In genomic region chrX:48956728-48957414, GRCh38 we compare ENCODE assay signal across 6 cellular contexts. TPM values are rescaled to one million over a fixed set of nuclear protein-coding genes. Genes with fewer than 3 reads are reported as not detected.
DNase-seq lines count a peak whose midpoint lies in the region; ATAC-seq, FAIRE-seq and TF ChIP-seq lines count a peak whose summit lies in the region.

No MANE protein-coding gene starts in this region.

- POLR2A ChIA-PET in HepG2 (lab: Yijun Ruan, JAX): interaction anchor here (0.7 to 2.4 kb wide), 3 partner anchors 11 to 220 kb away, joined by 3 to 8 read pairs (median 5); partner anchors contain the start of gene TFE3

- CTCF ChIA-PET in HepG2 (lab: Yijun Ruan, JAX; ENCODE audit: low intra/inter-chr PET ratio, low total read pairs): no interaction called here

- H3K79me2 ChIP-seq in HepG2 (ENCODE audit: insufficient read depth, low read length): peaks cover 50% of the 10 kb centered on the region

- peak; percentile 58 for DNase-seq in activated gamma-delta T cell (lab: John Stamatoyannopoulos, UW)
- DNase-seq in HepG2 (ENCODE audit: low spot score): no peak
- no peak for DNase-seq in NCI-H2196 (lab: John Stamatoyannopoulos, UW; ENCODE audit: unreplicated experiment)
- DNase-seq in islet precursor cell: no peak
- no peak for DNase-seq in NCI-H1105 (lab: John Stamatoyannopoulos, UW)

- peak overlapping the region; percentile 65 for H3K27ac ChIP-seq in HepG2 (ENCODE audit: extremely low read length, insufficient read depth, low read length)

- peak overlapping the region; percentile 55 to 81 (median 76) for H3K4me3 ChIP-seq in HepG2 (replicated peaks in 1 of 3; ENCODE audit: insufficient read depth in 1 of 3, low read depth in 2 of 3, low read length in 3 of 3)

- H3K9ac ChIP-seq in HepG2 (ENCODE audit: insufficient read depth, low read depth, low read length): peak overlapping the region; percentile 82

- no peaks in the 10 kb centered on the region for H3K27me3 ChIP-seq in HepG2 (ENCODE audit: control insufficient read depth in 1 of 2, insufficient read depth in 2 of 2, low read length in 2 of 2)

- no peak for FAIRE-seq in HepG2 (lab: Jason Lieb, UNC)

- TF ChIP-seq RAD21 in HepG2 (CRISPR knock-in tag; IDR thresholded peaks at IDR 0.05): no peak

- no CpG with 5 or more reads among the region's 61 CpGs for WGBS in HepG2 (ENCODE audit: low lambda C conversion rate)

- peaks cover 0 to 8% of the 10 kb centered on the region in 2 experiments; a peak in 2 of 5 replicates for H3K36me3 ChIP-seq in HepG2 (replicated peaks in 1 of 2; ENCODE audit: control insufficient read depth in 1 of 2, insufficient read depth in 2 of 2, low read length in 2 of 2)

- ATAC-seq in HG03442 (IDR thresholded peaks at IDR 0.05; ENCODE audit: unreplicated experiment): peak; percentile 1
- ATAC-seq in HepG2: no peak

- peaks cover 67% of the 10 kb centered on the region for H3K4me1 ChIP-seq in HepG2 (ENCODE audit: insufficient read depth, low read length)

- no TSS peak for BruUV-seq in HepG2 (replicated peaks; lab: Mats Ljungman, UMichigan)

- peak overlapping the region; percentile 83 for H3K4me2 ChIP-seq in HepG2 (ENCODE audit: low read depth, low read length)

- intact Hi-C loops in HepG2 (cut with micrococcal nuclease; ENCODE audit: unreplicated experiment): loop anchor here (5.0 kb wide), 1 partner anchor 85 kb away; the partner anchor contains the start of gene TFE3

- TF ChIP-seq POLR2A in HepG2 (IDR thresholded peaks at IDR 0.05; ENCODE audit: insufficient read depth in 1 of 2, low read depth in 2 of 2, low read length in 2 of 2): no peak

- no peaks in the 10 kb centered on the region for H4K20me1 ChIP-seq in HepG2 (ENCODE audit: insufficient read depth, low read length)

- H3K9me3 ChIP-seq in HepG2 (ENCODE audit: low read length): no peaks in the 10 kb centered on the region

- TF ChIP-seq CTCF in HepG2 (CRISPR knock-in tag; IDR thresholded peaks at IDR 0.05): no peak

- no peak for TF ChIP-seq EP300 in HepG2 (IDR thresholded peaks at IDR 0.05; ENCODE audit: low read depth in 2 of 2, low read length in 2 of 2)
- no peak for TF ChIP-seq EP300 in HepG2 (CRISPR knock-in tag; IDR thresholded peaks at IDR 0.05; ENCODE audit: borderline replicate concordance)

- H2AFZ ChIP-seq in HepG2 (ENCODE audit: low read length): no peak overlapping the region

- in situ Hi-C loops in HepG2 (cut with HindIII; ENCODE audit: extremely low pct_ligation_motif_present, low pct_unique_long_range_greater_than_20kb): no loop called here

RNA-seq across cellular contexts. Expression of gene OTUD5, which starts 0.5 kb away (rescaled TPM):
- 16.9 and 18.4 TPM in 2 replicates for total RNA-seq in HepG2 (2016; rRNA removed; fragmentation: Illumina TruSeq; extraction: Trizol)
- total RNA-seq in HepG2 (2016; cell fraction: cytosol; rRNA removed; fragmentation: Illumina TruSeq; extraction: Trizol; ENCODE audit: low read depth): 7.3 and 7.9 TPM in 2 replicates
- 15.3 and 18.1 TPM in 2 replicates for total RNA-seq in HepG2 (2016; cell fraction: insoluble cytoplasmic fraction; rRNA removed; fragmentation: Illumina TruSeq; extraction: Trizol)
- 13.3 and 13.6 TPM in 2 replicates for total RNA-seq in HepG2 (2016; cell fraction: membrane; rRNA removed; fragmentation: Illumina TruSeq; extraction: Trizol)
- total RNA-seq in HepG2 (2016; cell fraction: nucleus; rRNA removed; fragmentation: Illumina TruSeq; extraction: Trizol): 11.1 and 13.9 TPM in 2 replicates
- polyA plus RNA-seq in HepG2 (2011; rRNA removed): 42.2 and 44.8 TPM in 2 replicates
- 29.5 and 29.7 TPM in 2 replicates for polyA plus RNA-seq in HepG2 (2011; cell fraction: cytosol; rRNA removed)
- 74.0 and 78.6 TPM in 2 replicates for polyA plus RNA-seq in HepG2 (2011; cell fraction: nucleus; rRNA removed)
- 30.8 and 34.7 TPM in 2 replicates for polyA plus RNA-seq in HepG2 (2012)
- polyA plus RNA-seq in HepG2 (2016; cell fraction: cytosol; fragmentation: Illumina TruSeq; extraction: Trizol; ENCODE audit: low read depth): 14.5 and 15.7 TPM in 2 replicates
- polyA plus RNA-seq in HepG2 (2016; cell fraction: insoluble cytoplasmic fraction; fragmentation: Illumina TruSeq; extraction: Trizol; ENCODE audit: low read depth): 20.0 and 25.8 TPM in 2 replicates
- 18.9 and 22.2 TPM in 2 replicates for polyA plus RNA-seq in HepG2 (2016; cell fraction: membrane; fragmentation: Illumina TruSeq; extraction: Trizol; ENCODE audit: low read depth)
- 32.8 and 33.6 TPM in 2 replicates for polyA plus RNA-seq in HepG2 (2016; cell fraction: nucleus; fragmentation: Illumina TruSeq; extraction: Trizol; ENCODE audit: insufficient read depth, low read depth)
- polyA minus RNA-seq in HepG2 (2011; rRNA and poly(A)+ RNA removed; ENCODE audit: low replicate concordance): 40.8 and 110 TPM in 2 replicates
- 20.0 and 21.9 TPM in 2 replicates for polyA minus RNA-seq in HepG2 (2011; cell fraction: cytosol; rRNA and poly(A)+ RNA removed)
- 14.8 and 17.9 TPM in 2 replicates for polyA minus RNA-seq in HepG2 (2011; cell fraction: nucleus; rRNA and poly(A)+ RNA removed)

RNA-seq across cellular contexts. Expression of gene KCND1, which starts 14.8 kb away (rescaled TPM):
- 0.07 TPM in 1 of 2 replicates, not detected in the other for total RNA-seq in HepG2 (2016; rRNA removed; fragmentation: Illumina TruSeq; extraction: Trizol)
- total RNA-seq in HepG2 (2016; cell fraction: cytosol; rRNA removed; fragmentation: Illumina TruSeq; extraction: Trizol; ENCODE audit: low read depth): not detected in 2 replicates
- total RNA-seq in HepG2 (2016; cell fraction: insoluble cytoplasmic fraction; rRNA removed; fragmentation: Illumina TruSeq; extraction: Trizol): 0.04 TPM in 1 of 2 replicates, not detected in the other
- not detected in 2 replicates for total RNA-seq in HepG2 (2016; cell fraction: membrane; rRNA removed; fragmentation: Illumina TruSeq; extraction: Trizol)
- total RNA-seq in HepG2 (2016; cell fraction: nucleus; rRNA removed; fragmentation: Illumina TruSeq; extraction: Trizol): 0.09 TPM in 1 of 2 replicates, not detected in the other
- polyA plus RNA-seq in HepG2 (2011; rRNA removed): 0.30 and 1.1 TPM in 2 replicates
- polyA plus RNA-seq in HepG2 (2011; cell fraction: cytosol; rRNA removed): 0.08 and 0.10 TPM in 2 replicates
- polyA plus RNA-seq in HepG2 (2011; cell fraction: nucleus; rRNA removed): 4.7 and 7.7 TPM in 2 replicates
- 0.68 and 1.8 TPM in 2 replicates for polyA plus RNA-seq in HepG2 (2012)
- polyA plus RNA-seq in HepG2 (2016; cell fraction: cytosol; fragmentation: Illumina TruSeq; extraction: Trizol; ENCODE audit: low read depth): 0.02 TPM in 1 of 2 replicates, not detected in the other
- 0.04 TPM in 1 of 2 replicates, not detected in the other for polyA plus RNA-seq in HepG2 (2016; cell fraction: insoluble cytoplasmic fraction; fragmentation: Illumina TruSeq; extraction: Trizol; ENCODE audit: low read depth)
- polyA plus RNA-seq in HepG2 (2016; cell fraction: membrane; fragmentation: Illumina TruSeq; extraction: Trizol; ENCODE audit: low read depth): not detected in 2 replicates
- 0.56 and 0.63 TPM in 2 replicates for polyA plus RNA-seq in HepG2 (2016; cell fraction: nucleus; fragmentation: Illumina TruSeq; extraction: Trizol; ENCODE audit: insufficient read depth, low read depth)
- polyA minus RNA-seq in HepG2 (2011; rRNA and poly(A)+ RNA removed; ENCODE audit: low replicate concordance): 0.40 and 0.68 TPM in 2 replicates
- not detected in 2 replicates for polyA minus RNA-seq in HepG2 (2011; cell fraction: cytosol; rRNA and poly(A)+ RNA removed)
- polyA minus RNA-seq in HepG2 (2011; cell fraction: nucleus; rRNA and poly(A)+ RNA removed): 0.52 and 0.87 TPM in 2 replicates

RNA-seq across cellular contexts. Expression of gene PIM2, which starts 38.0 kb away (rescaled TPM):
- 13.0 and 14.4 TPM in 2 replicates for total RNA-seq in HepG2 (2016; rRNA removed; fragmentation: Illumina TruSeq; extraction: Trizol)
- total RNA-seq in HepG2 (2016; cell fraction: cytosol; rRNA removed; fragmentation: Illumina TruSeq; extraction: Trizol; ENCODE audit: low read depth): 1.7 and 2.6 TPM in 2 replicates
- 11.9 and 13.2 TPM in 2 replicates for total RNA-seq in HepG2 (2016; cell fraction: insoluble cytoplasmic fraction; rRNA removed; fragmentation: Illumina TruSeq; extraction: Trizol)
- total RNA-seq in HepG2 (2016; cell fraction: membrane; rRNA removed; fragmentation: Illumina TruSeq; extraction: Trizol): 5.9 and 6.5 TPM in 2 replicates
- 7.9 and 8.0 TPM in 2 replicates for total RNA-seq in HepG2 (2016; cell fraction: nucleus; rRNA removed; fragmentation: Illumina TruSeq; extraction: Trizol)
- polyA plus RNA-seq in HepG2 (2011; rRNA removed): 15.8 and 17.4 TPM in 2 replicates
- polyA plus RNA-seq in HepG2 (2011; cell fraction: cytosol; rRNA removed): 10.3 and 10.6 TPM in 2 replicates
- polyA plus RNA-seq in HepG2 (2011; cell fraction: nucleus; rRNA removed): 14.3 and 17.5 TPM in 2 replicates
- polyA plus RNA-seq in HepG2 (2012): 10.1 and 10.6 TPM in 2 replicates
- 1.1 TPM in 2 replicates for polyA plus RNA-seq in HepG2 (2016; cell fraction: cytosol; fragmentation: Illumina TruSeq; extraction: Trizol; ENCODE audit: low read depth)
- polyA plus RNA-seq in HepG2 (2016; cell fraction: insoluble cytoplasmic fraction; fragmentation: Illumina TruSeq; extraction: Trizol; ENCODE audit: low read depth): 14.0 and 15.2 TPM in 2 replicates
- 3.5 and 4.0 TPM in 2 replicates for polyA plus RNA-seq in HepG2 (2016; cell fraction: membrane; fragmentation: Illumina TruSeq; extraction: Trizol; ENCODE audit: low read depth)
- polyA plus RNA-seq in HepG2 (2016; cell fraction: nucleus; fragmentation: Illumina TruSeq; extraction: Trizol; ENCODE audit: insufficient read depth, low read depth): 11.4 and 16.3 TPM in 2 replicates
- 17.3 and 37.4 TPM in 2 replicates for polyA minus RNA-seq in HepG2 (2011; rRNA and poly(A)+ RNA removed; ENCODE audit: low replicate concordance)
- polyA minus RNA-seq in HepG2 (2011; cell fraction: cytosol; rRNA and poly(A)+ RNA removed): 4.9 and 5.8 TPM in 2 replicates
- 8.5 and 10.9 TPM in 2 replicates for polyA minus RNA-seq in HepG2 (2011; cell fraction: nucleus; rRNA and poly(A)+ RNA removed)

RNA-seq across cellular contexts. Expression of gene GRIPAP1, which starts 45.2 kb away (rescaled TPM):
- 15.0 and 16.1 TPM in 2 replicates for total RNA-seq in HepG2 (2016; rRNA removed; fragmentation: Illumina TruSeq; extraction: Trizol)
- total RNA-seq in HepG2 (2016; cell fraction: cytosol; rRNA removed; fragmentation: Illumina TruSeq; extraction: Trizol; ENCODE audit: low read depth): 1.7 and 2.0 TPM in 2 replicates
- total RNA-seq in HepG2 (2016; cell fraction: insoluble cytoplasmic fraction; rRNA removed; fragmentation: Illumina TruSeq; extraction: Trizol): 14.6 and 16.4 TPM in 2 replicates
- 3.5 and 4.0 TPM in 2 replicates for total RNA-seq in HepG2 (2016; cell fraction: membrane; rRNA removed; fragmentation: Illumina TruSeq; extraction: Trizol)
- total RNA-seq in HepG2 (2016; cell fraction: nucleus; rRNA removed; fragmentation: Illumina TruSeq; extraction: Trizol): 12.0 and 14.5 TPM in 2 replicates
- 22.6 and 24.7 TPM in 2 replicates for polyA plus RNA-seq in HepG2 (2011; rRNA removed)
- polyA plus RNA-seq in HepG2 (2011; cell fraction: cytosol; rRNA removed): 12.3 and 13.1 TPM in 2 replicates
- polyA plus RNA-seq in HepG2 (2011; cell fraction: nucleus; rRNA removed): 95.2 and 107 TPM in 2 replicates
- 19.3 and 22.4 TPM in 2 replicates for polyA plus RNA-seq in HepG2 (2012)
- 0.53 and 0.80 TPM in 2 replicates for polyA plus RNA-seq in HepG2 (2016; cell fraction: cytosol; fragmentation: Illumina TruSeq; extraction: Trizol; ENCODE audit: low read depth)
- 16.6 and 18.3 TPM in 2 replicates for polyA plus RNA-seq in HepG2 (2016; cell fraction: insoluble cytoplasmic fraction; fragmentation: Illumina TruSeq; extraction: Trizol; ENCODE audit: low read depth)
- polyA plus RNA-seq in HepG2 (2016; cell fraction: membrane; fragmentation: Illumina TruSeq; extraction: Trizol; ENCODE audit: low read depth): 1.8 and 1.9 TPM in 2 replicates
- 42.4 and 61.4 TPM in 2 replicates for polyA plus RNA-seq in HepG2 (2016; cell fraction: nucleus; fragmentation: Illumina TruSeq; extraction: Trizol; ENCODE audit: insufficient read depth, low read depth)
- polyA minus RNA-seq in HepG2 (2011; rRNA and poly(A)+ RNA removed; ENCODE audit: low replicate concordance): 11.0 and 38.4 TPM in 2 replicates
- polyA minus RNA-seq in HepG2 (2011; cell fraction: cytosol; rRNA and poly(A)+ RNA removed): 5.4 and 5.6 TPM in 2 replicates
- 19.6 and 21.1 TPM in 2 replicates for polyA minus RNA-seq in HepG2 (2011; cell fraction: nucleus; rRNA and poly(A)+ RNA removed)

RNA-seq across cellular contexts. Expression of gene SLC35A2, which starts 45.4 kb away (rescaled TPM):
- total RNA-seq in HepG2 (2016; rRNA removed; fragmentation: Illumina TruSeq; extraction: Trizol): 17.2 and 32.1 TPM in 2 replicates
- 5.6 and 5.8 TPM in 2 replicates for total RNA-seq in HepG2 (2016; cell fraction: cytosol; rRNA removed; fragmentation: Illumina TruSeq; extraction: Trizol; ENCODE audit: low read depth)
- 13.8 and 35.7 TPM in 2 replicates for total RNA-seq in HepG2 (2016; cell fraction: insoluble cytoplasmic fraction; rRNA removed; fragmentation: Illumina TruSeq; extraction: Trizol)
- 12.4 and 13.9 TPM in 2 replicates for total RNA-seq in HepG2 (2016; cell fraction: membrane; rRNA removed; fragmentation: Illumina TruSeq; extraction: Trizol)
- total RNA-seq in HepG2 (2016; cell fraction: nucleus; rRNA removed; fragmentation: Illumina TruSeq; extraction: Trizol): 24.9 and 30.9 TPM in 2 replicates
- 40.8 and 46.4 TPM in 2 replicates for polyA plus RNA-seq in HepG2 (2011; rRNA removed)
- 41.7 and 48.0 TPM in 2 replicates for polyA plus RNA-seq in HepG2 (2011; cell fraction: cytosol; rRNA removed)
- polyA plus RNA-seq in HepG2 (2011; cell fraction: nucleus; rRNA removed): 31.2 and 31.5 TPM in 2 replicates
- 16.3 and 18.8 TPM in 2 replicates for polyA plus RNA-seq in HepG2 (2012)
- 6.8 and 8.5 TPM in 2 replicates for polyA plus RNA-seq in HepG2 (2016; cell fraction: cytosol; fragmentation: Illumina TruSeq; extraction: Trizol; ENCODE audit: low read depth)
- 20.0 and 23.2 TPM in 2 replicates for polyA plus RNA-seq in HepG2 (2016; cell fraction: insoluble cytoplasmic fraction; fragmentation: Illumina TruSeq; extraction: Trizol; ENCODE audit: low read depth)
- polyA plus RNA-seq in HepG2 (2016; cell fraction: membrane; fragmentation: Illumina TruSeq; extraction: Trizol; ENCODE audit: low read depth): 12.9 and 13.5 TPM in 2 replicates
- polyA plus RNA-seq in HepG2 (2016; cell fraction: nucleus; fragmentation: Illumina TruSeq; extraction: Trizol; ENCODE audit: insufficient read depth, low read depth): 57.8 and 62.5 TPM in 2 replicates
- polyA minus RNA-seq in HepG2 (2011; rRNA and poly(A)+ RNA removed; ENCODE audit: low replicate concordance): 110 and 137 TPM in 2 replicates
- 25.2 and 26.9 TPM in 2 replicates for polyA minus RNA-seq in HepG2 (2011; cell fraction: cytosol; rRNA and poly(A)+ RNA removed)
- polyA minus RNA-seq in HepG2 (2011; cell fraction: nucleus; rRNA and poly(A)+ RNA removed): 9.3 and 12.1 TPM in 2 replicates
